ENCODE assay signal across 13 cellular contexts in the genomic region with DNA sequence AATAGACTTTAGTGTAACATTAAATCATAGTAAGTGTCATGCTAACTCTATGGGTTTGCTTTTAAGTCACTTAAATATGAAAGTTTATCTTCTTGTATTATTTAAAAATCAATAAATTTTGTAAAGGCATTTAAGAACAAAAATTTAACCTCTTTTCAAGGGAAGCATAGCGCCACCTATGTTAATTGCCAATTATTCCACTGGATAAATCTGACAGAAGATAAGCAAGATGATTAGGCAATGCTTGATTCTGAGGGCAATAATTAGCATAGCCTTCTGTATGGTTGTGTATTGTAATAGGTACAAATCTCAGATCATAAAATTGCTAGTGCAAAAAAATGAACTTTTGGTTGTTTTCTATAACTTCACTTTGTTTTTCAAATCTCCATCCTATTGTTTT.
A peak's percentile ranks its signal among the peaks of the same experiment; 100 is the strongest.
DNase-seq lines count a peak whose midpoint lies in the region; ATAC-seq and TF ChIP-seq lines count a peak whose summit lies in the region.
"Had no signal": no experiment of that assay in that cellular context is flagged by ENCODE, and none has a peak within 500 bp of the region (broad histone marks: within the 10 kb centered on the region; RNA-seq: fewer than 3 reads in every experiment).

No MANE protein-coding gene starts in this region.

- H3K4me2 ChIP-seq in DND-41 (ENCODE audit: insufficient read depth, low read length) (no peak overlapping the region), PC-9 (no peak overlapping the region)

- H3K36me3 Mint-ChIP-seq in CD4-positive, alpha-beta T cell (ENCODE audit: low read depth) = no peaks in the 10 kb centered on the region

- no peak overlapping the region for H3K9ac ChIP-seq in DND-41 (ENCODE audit: low read depth, low read length)

- POLR2A ChIA-PET in PC-9 (lab: Charles Lee; ENCODE audit: unreplicated experiment) = no interaction called here
- POLR2A ChIA-PET in CD4-positive, alpha-beta T cell (lab: Charles Lee) = no interaction called here

- intact Hi-C loops in PC-9 (cut with micrococcal nuclease; ENCODE audit: unreplicated experiment) = no loop called here
- intact Hi-C loops in CD4-positive, alpha-beta T cell (cut with DNase I, micrococcal nuclease) = no loop called here
- intact Hi-C loops in testis (cut with DNase I; ENCODE audit: low total_unique reads) = no loop called here

- no peaks in the 10 kb centered on the region for H3K36me3 ChIP-seq in DND-41 (ENCODE audit: insufficient read depth, low read length)
- no peaks in the 10 kb centered on the region for H3K36me3 ChIP-seq in PC-9 (ENCODE audit: low read depth)
- no peaks in the 10 kb centered on the region for H3K36me3 ChIP-seq in testis (ENCODE audit: low read depth, missing control alignments)

- H3K4me1 ChIP-seq in DND-41 (ENCODE audit: insufficient read depth, low read length) = no peaks in the 10 kb centered on the region
- H3K4me1 ChIP-seq in PC-9 (replicated peaks; ENCODE audit: insufficient read depth) = no peaks in the 10 kb centered on the region
- no peaks in the 10 kb centered on the region for H3K4me1 ChIP-seq in testis

- TF ChIP-seq CTCF in DND-41 (IDR thresholded peaks at IDR 0.05; ENCODE audit: borderline replicate concordance, extremely low read depth, low read length, poor library complexity, severe bottlenecking) = peak; percentile 15
- 0 out of 2 replicates have a peak, but pooled peaks have one; percentile 14 for TF ChIP-seq CTCF in LNCaP clone FGC (IDR thresholded peaks at IDR 0.05; ENCODE audit: control insufficient read depth, extremely low read depth, insufficient read depth)
- TF ChIP-seq CTCF in PC-9 (conservative IDR thresholded peaks at IDR 0.05) = peak; percentile 41; the same call in 1 of the 2 replicates
- peak; percentile 27 for TF ChIP-seq CTCF in epithelial cell of proximal tubule (conservative IDR thresholded peaks at IDR 0.05; ENCODE audit: low read depth, low read length)
- no peak for TF ChIP-seq CTCF in CD4-positive, alpha-beta T cell (IDR thresholded peaks at IDR 0.05)
- no peak for TF ChIP-seq CTCF in testis (IDR thresholded peaks at IDR 0.05)

- no peaks in the 10 kb centered on the region for H3K4me1 Mint-ChIP-seq in CD4-positive, alpha-beta T cell (ENCODE audit: low read depth)

- H3K4me3 ChIP-seq in DND-41 (ENCODE audit: low read depth in 1 of 2, low read length in 2 of 2) (no peak overlapping the region), LNCaP clone FGC (ENCODE audit: low read depth, low read length) (no peak overlapping the region), PC-9 (no peak overlapping the region), epithelial cell of proximal tubule (ENCODE audit: low read depth, low read length) (no peak overlapping the region), testis (no peak overlapping the region)

- no peak for DNase-seq in DND-41
- no peak for DNase-seq in LNCaP clone FGC (ENCODE audit: low read depth)
- no peak for DNase-seq in PC-9
- DNase-seq in epithelial cell of proximal tubule (ENCODE audit: low read depth) = no peak
- DNase-seq in CD4-positive, alpha-beta T cell = no peak
- DNase-seq in testis = no peak
- DNase-seq: NCI-H1048, NCI-H146, NCI-H2081 treated with DMSO at 0.1 percent for 48 hours, NCI-H226, NCI-H526 treated with DMSO at 0.1 percent for 48 hours, T-helper 2 cell had no signal

- ATAC-seq in DND-41 (ENCODE audit: insufficient read depth, low read depth) = no peak
- ATAC-seq in CD4-positive, alpha-beta T cell (ENCODE audit: poor library complexity) = no peak
- ATAC-seq in GM19324 (IDR thresholded peaks at IDR 0.05; ENCODE audit: low FRiP score, unreplicated experiment) = no peak

- no peak overlapping the region for H3K27ac Mint-ChIP-seq in CD4-positive, alpha-beta T cell

- no peaks in the 10 kb centered on the region for H3K27me3 ChIP-seq in DND-41 (ENCODE audit: insufficient read depth, low read length, poor library complexity)
- H3K27me3 ChIP-seq in PC-9 (ENCODE audit: insufficient read depth, low read depth) = no peaks in the 10 kb centered on the region
- H3K27me3 ChIP-seq in CD4-positive, alpha-beta T cell (ENCODE audit: control insufficient read depth, insufficient read depth, low read length) = no peaks in the 10 kb centered on the region
- no peaks in the 10 kb centered on the region for H3K27me3 ChIP-seq in testis

- H3K27ac ChIP-seq in DND-41 (ENCODE audit: low read length) (no peak overlapping the region), PC-9 (no peak overlapping the region), testis (no peak overlapping the region)
- no peak overlapping the region for H3K27ac ChIP-seq in CD4-positive, alpha-beta T cell (ENCODE audit: low read depth, low read length)

- H3K9me3 ChIP-seq in DND-41 (ENCODE audit: insufficient read depth, low read length, severe bottlenecking) = no peaks in the 10 kb centered on the region
- no peaks in the 10 kb centered on the region for H3K9me3 ChIP-seq in PC-9 (ENCODE audit: insufficient read depth, low read depth)
- H3K9me3 ChIP-seq in CD4-positive, alpha-beta T cell (ENCODE audit: control insufficient read depth, low read length) = no peaks in the 10 kb centered on the region
- no peaks in the 10 kb centered on the region for H3K9me3 ChIP-seq in testis

- CTCF ChIA-PET in PC-9 (lab: Charles Lee) = interaction anchor here (0.7 kb wide), 1 partner anchor 816 kb away, joined by 12 read pairs; no protein-coding TSS in a partner anchor
- CTCF ChIA-PET in CD4-positive, alpha-beta T cell (lab: Charles Lee) = no interaction called here

- no TSS peak for BruUV-seq in PC-9 (replicated peaks; lab: Mats Ljungman, UMichigan)

- H3K27me3 Mint-ChIP-seq in CD4-positive, alpha-beta T cell = no peaks in the 10 kb centered on the region

- no peaks in the 10 kb centered on the region for H3K9me3 Mint-ChIP-seq in CD4-positive, alpha-beta T cell

- H3F3A ChIP-seq in PC-9 (ENCODE audit: insufficient read depth, low read depth) = no peaks in the 10 kb centered on the region

- no peaks in the 10 kb centered on the region for H4K20me1 ChIP-seq in DND-41 (ENCODE audit: insufficient read depth, low read length)
- H4K20me1 ChIP-seq in PC-9 (ENCODE audit: insufficient read depth) = no peaks in the 10 kb centered on the region

- H3K79me2 ChIP-seq in DND-41 (ENCODE audit: insufficient read depth, low read length) = no peaks in the 10 kb centered on the region
- no peaks in the 10 kb centered on the region for H3K79me2 ChIP-seq in PC-9 (ENCODE audit: low read depth)

- no peak overlapping the region for H3K4me3 Mint-ChIP-seq in CD4-positive, alpha-beta T cell

- H3K9me2 ChIP-seq in PC-9 (ENCODE audit: insufficient read depth) = no peaks in the 10 kb centered on the region

- H2AFZ ChIP-seq in DND-41 (ENCODE audit: low read depth, low read length) = no peak overlapping the region
- H2AFZ ChIP-seq in PC-9 = no peak overlapping the region

- 91 to 97% methylated on average over 1 of the region's 1 CpG for WGBS in testis, 2 donors

- TF ChIP-seq POLR2A in testis (IDR thresholded peaks at IDR 0.05) = no peak

Comparison
In these comparisons a context has a peak if more than half of its experiments do, and no peak if none do; other contexts are left out.
1. CTCF ChIP-seq: peak in DND-41 (single experiment), LNCaP clone FGC (single experiment), PC-9 (single experiment) and epithelial cell of proximal tubule (single experiment); none in CD4-positive, alpha-beta T cell (single experiment) and testis (0 of 3).